In genomic region chr3:420584-420983, GRCh38 we compare ENCODE assay signal across 20 cellular contexts.
DNase-seq lines count a peak whose midpoint lies in the region; ATAC-seq and TF ChIP-seq lines count a peak whose summit lies in the region.
"Had no signal": no experiment of that assay in that cellular context is flagged by ENCODE, and none has a peak within 500 bp of the region (broad histone marks: within the 10 kb centered on the region; RNA-seq: fewer than 3 reads in every experiment).

No MANE protein-coding gene starts in this region.

- no peak overlapping the region for H3K4me3 Mint-ChIP-seq in neural progenitor cell
- H3K4me3 Mint-ChIP-seq in WTC11 = no peak overlapping the region
- H3K4me3 Mint-ChIP-seq: activated CD4-positive, alpha-beta memory T cell treated with anti-CD3 and anti-CD28 coated beads for 36 hours; activated T-helper 1 cell treated with anti-CD3 and anti-CD28 coated beads, Interleukin-12 subunit alpha, Interleukin-12 subunit beta, Interleukin-2, Interleukin-4 antibody, amounts not matched to agents 30 ng/mL and 10 ng/mL and 1 ng/mL, durations not matched to agents 14 hours and 24 hours and 36 hours; central memory CD8-positive, alpha-beta T cell; endodermal cell; natural killer cell had no signal

- H3K4me1 Mint-ChIP-seq in neural progenitor cell = no peaks in the 10 kb centered on the region
- H3K4me1 Mint-ChIP-seq in WTC11 = no peaks in the 10 kb centered on the region
- H3K4me1 Mint-ChIP-seq: central memory CD8-positive, alpha-beta T cell; endodermal cell; natural killer cell had no signal

- no peaks in the 10 kb centered on the region for H3K27me3 Mint-ChIP-seq in neural progenitor cell (ENCODE audit: insufficient read depth, low read depth)
- H3K27me3 Mint-ChIP-seq in WTC11 (ENCODE audit: low read depth) = no peaks in the 10 kb centered on the region; the same call in 1 of the 2 replicates
- H3K27me3 Mint-ChIP-seq: activated CD4-positive, alpha-beta memory T cell treated with anti-CD3 and anti-CD28 coated beads for 36 hours; central memory CD8-positive, alpha-beta T cell had no signal

- no peaks in the 10 kb centered on the region for H3K36me3 ChIP-seq in neural progenitor cell
- H3K36me3 ChIP-seq: adrenal gland, prostate gland had no signal

- no peak overlapping the region for H2AFZ ChIP-seq in neural progenitor cell (replicated peaks)

- H3K36me3 Mint-ChIP-seq in neural progenitor cell (no peaks in the 10 kb centered on the region), WTC11 (peaks cover 57% of the 10 kb centered on the region)
- H3K36me3 Mint-ChIP-seq: activated CD4-positive, alpha-beta memory T cell treated with anti-CD3 and anti-CD28 coated beads for 36 hours; natural killer cell had no signal

- DNase-seq in OCI-M1 (lab: John Stamatoyannopoulos, UW) (peak; percentile 14), neural progenitor cell (ENCODE audit: low spot score) (no peak), WTC11 (ENCODE audit: low spot score) (no peak), SW480 (ENCODE audit: low spot score) (no peak)
- DNase-seq: activated CD4-positive, alpha-beta memory T cell treated with anti-CD3 and anti-CD28 coated beads for 36 hours; adrenal gland; DMS153; endodermal cell; foreskin keratinocyte; natural killer cell; NCI-H2029 treated with DMSO at 0.1 percent for 48 hours; stimulated activated CD4-positive, alpha-beta T cell treated with anti-CD3 and anti-CD28 coated beads, Interleukin-15, amount 100 ng/mL, for 24 hours had no signal

- H3K9me3 Mint-ChIP-seq in neural progenitor cell (no peaks in the 10 kb centered on the region), WTC11 (peaks cover 80% of the 10 kb centered on the region)
- H3K9me3 Mint-ChIP-seq: activated CD4-positive, alpha-beta memory T cell treated with anti-CD3 and anti-CD28 coated beads for 36 hours; activated T-helper 1 cell treated with anti-CD3 and anti-CD28 coated beads, Interleukin-12 subunit alpha, Interleukin-12 subunit beta, Interleukin-2, Interleukin-4 antibody, amounts not matched to agents 30 ng/mL and 10 ng/mL and 1 ng/mL, durations not matched to agents 14 hours and 24 hours and 36 hours; central memory CD8-positive, alpha-beta T cell; endodermal cell had no signal

- H3K4me2 ChIP-seq in neural progenitor cell = no peak overlapping the region

- peak; percentile 89 for ATAC-seq in GM18867 (IDR thresholded peaks at IDR 0.05; ENCODE audit: unreplicated experiment)
- ATAC-seq in GM21515 (IDR thresholded peaks at IDR 0.05; ENCODE audit: unreplicated experiment) = peak; percentile 75
- peak; percentile 71 for ATAC-seq in HG03060 (IDR thresholded peaks at IDR 0.05; ENCODE audit: low read depth, unreplicated experiment)
- no peak for ATAC-seq in WTC11
- no peak for ATAC-seq in HG02970 (IDR thresholded peaks at IDR 0.05; ENCODE audit: low FRiP score, unreplicated experiment)
- ATAC-seq: foreskin keratinocyte, natural killer cell, Right ventricle myocardium inferior had no signal

- no peaks in the 10 kb centered on the region for H3K79me2 ChIP-seq in neural progenitor cell (ENCODE audit: low read depth)

- H3K4me3 ChIP-seq in neural progenitor cell = no peak overlapping the region
- H3K4me3 ChIP-seq: adrenal gland, prostate gland had no signal

- no peaks in the 10 kb centered on the region for H3K9me3 ChIP-seq in neural progenitor cell (ENCODE audit: low read depth)
- H3K9me3 ChIP-seq: adrenal gland, prostate gland had no signal

- no peaks in the 10 kb centered on the region for H3F3A ChIP-seq in neural progenitor cell (ENCODE audit: low read depth)

- H3K27me3 ChIP-seq in neural progenitor cell = peaks cover 52% of the 10 kb centered on the region
- H3K27me3 ChIP-seq: adrenal gland, foreskin keratinocyte had no signal

- H3K4me1 ChIP-seq in neural progenitor cell = no peaks in the 10 kb centered on the region
- H3K4me1 ChIP-seq: adrenal gland, foreskin keratinocyte, prostate gland had no signal

- H3K9ac ChIP-seq in neural progenitor cell = no peak overlapping the region

- no peak overlapping the region for H3K27ac ChIP-seq in neural progenitor cell
- H3K27ac ChIP-seq: adrenal gland, foreskin keratinocyte, prostate gland had no signal

- CTCF ChIA-PET in WTC11 (lab: Charles Lee) = no interaction called here

- TF ChIP-seq CTCF in neural progenitor cell (IDR thresholded peaks at IDR 0.05) (no peak), WTC11 (IDR thresholded peaks at IDR 0.05) (no peak)

- H4K20me1 ChIP-seq in neural progenitor cell (ENCODE audit: low read depth) = no peaks in the 10 kb centered on the region

- POLR2A ChIA-PET in WTC11 (lab: Charles Lee) = no interaction called here

- H3K27ac Mint-ChIP-seq in neural progenitor cell (no peak overlapping the region), WTC11 (no peak overlapping the region)
- H3K27ac Mint-ChIP-seq: activated CD4-positive, alpha-beta memory T cell treated with anti-CD3 and anti-CD28 coated beads for 36 hours; activated T-helper 1 cell treated with anti-CD3 and anti-CD28 coated beads, Interleukin-12 subunit alpha, Interleukin-12 subunit beta, Interleukin-2, Interleukin-4 antibody, amounts not matched to agents 30 ng/mL and 10 ng/mL and 1 ng/mL, durations not matched to agents 14 hours and 24 hours and 36 hours; endodermal cell; natural killer cell had no signal

TF ChIP-seq in WTC11, 78 proteins besides CTCF, POLR2A, EP300 and RAD21 (continues in another document):
- TF ChIP-seq NR1H2 (CRISPR knock-in tag; IDR thresholded peaks at IDR 0.05) (no peak), NR2C2 (CRISPR knock-in tag; IDR thresholded peaks at IDR 0.05) (no peak), IRF2 (CRISPR knock-in tag; IDR thresholded peaks at IDR 0.05; ENCODE audit: borderline replicate concordance, low read depth) (no peak), TEAD4 (CRISPR knock-in tag; IDR thresholded peaks at IDR 0.05) (no peak), USF1 (CRISPR knock-in tag; IDR thresholded peaks at IDR 0.05) (no peak), GABPB1 (CRISPR knock-in tag; IDR thresholded peaks at IDR 0.05) (no peak), CREB1 (CRISPR knock-in tag; IDR thresholded peaks at IDR 0.05) (no peak)
- TF ChIP-seq, protein P1, sequence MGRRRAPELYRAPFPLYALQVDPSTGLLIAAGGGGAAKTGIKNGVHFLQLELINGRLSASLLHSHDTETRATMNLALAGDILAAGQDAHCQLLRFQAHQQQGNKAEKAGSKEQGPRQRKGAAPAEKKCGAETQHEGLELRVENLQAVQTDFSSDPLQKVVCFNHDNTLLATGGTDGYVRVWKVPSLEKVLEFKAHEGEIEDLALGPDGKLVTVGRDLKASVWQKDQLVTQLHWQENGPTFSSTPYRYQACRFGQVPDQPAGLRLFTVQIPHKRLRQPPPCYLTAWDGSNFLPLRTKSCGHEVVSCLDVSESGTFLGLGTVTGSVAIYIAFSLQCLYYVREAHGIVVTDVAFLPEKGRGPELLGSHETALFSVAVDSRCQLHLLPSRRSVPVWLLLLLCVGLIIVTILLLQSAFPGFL (CRISPR knock-in tag; IDR thresholded peaks at IDR 0.05; ENCODE audit: borderline replicate concordance) = no peak
- TF ChIP-seq, protein P2, sequence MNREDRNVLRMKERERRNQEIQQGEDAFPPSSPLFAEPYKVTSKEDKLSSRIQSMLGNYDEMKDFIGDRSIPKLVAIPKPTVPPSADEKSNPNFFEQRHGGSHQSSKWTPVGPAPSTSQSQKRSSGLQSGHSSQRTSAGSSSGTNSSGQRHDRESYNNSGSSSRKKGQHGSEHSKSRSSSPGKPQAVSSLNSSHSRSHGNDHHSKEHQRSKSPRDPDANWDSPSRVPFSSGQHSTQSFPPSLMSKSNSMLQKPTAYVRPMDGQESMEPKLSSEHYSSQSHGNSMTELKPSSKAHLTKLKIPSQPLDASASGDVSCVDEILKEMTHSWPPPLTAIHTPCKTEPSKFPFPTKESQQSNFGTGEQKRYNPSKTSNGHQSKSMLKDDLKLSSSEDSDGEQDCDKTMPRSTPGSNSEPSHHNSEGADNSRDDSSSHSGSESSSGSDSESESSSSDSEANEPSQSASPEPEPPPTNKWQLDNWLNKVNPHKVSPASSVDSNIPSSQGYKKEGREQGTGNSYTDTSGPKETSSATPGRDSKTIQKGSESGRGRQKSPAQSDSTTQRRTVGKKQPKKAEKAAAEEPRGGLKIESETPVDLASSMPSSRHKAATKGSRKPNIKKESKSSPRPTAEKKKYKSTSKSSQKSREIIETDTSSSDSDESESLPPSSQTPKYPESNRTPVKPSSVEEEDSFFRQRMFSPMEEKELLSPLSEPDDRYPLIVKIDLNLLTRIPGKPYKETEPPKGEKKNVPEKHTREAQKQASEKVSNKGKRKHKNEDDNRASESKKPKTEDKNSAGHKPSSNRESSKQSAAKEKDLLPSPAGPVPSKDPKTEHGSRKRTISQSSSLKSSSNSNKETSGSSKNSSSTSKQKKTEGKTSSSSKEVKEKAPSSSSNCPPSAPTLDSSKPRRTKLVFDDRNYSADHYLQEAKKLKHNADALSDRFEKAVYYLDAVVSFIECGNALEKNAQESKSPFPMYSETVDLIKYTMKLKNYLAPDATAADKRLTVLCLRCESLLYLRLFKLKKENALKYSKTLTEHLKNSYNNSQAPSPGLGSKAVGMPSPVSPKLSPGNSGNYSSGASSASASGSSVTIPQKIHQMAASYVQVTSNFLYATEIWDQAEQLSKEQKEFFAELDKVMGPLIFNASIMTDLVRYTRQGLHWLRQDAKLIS (CRISPR knock-in tag; IDR thresholded peaks at IDR 0.05; ENCODE audit: borderline replicate concordance) = no peak

Comparison
In these comparisons a context has a peak if more than half of its experiments do, and no peak if none do; other contexts are left out.
1. ATAC-seq: peak in GM18867 (single experiment), GM21515 (single experiment) and HG03060 (single experiment); none in WTC11 (single experiment) and HG02970 (single experiment).